16 cellular contexts compared by ENCODE assay signal in the genomic region with DNA sequence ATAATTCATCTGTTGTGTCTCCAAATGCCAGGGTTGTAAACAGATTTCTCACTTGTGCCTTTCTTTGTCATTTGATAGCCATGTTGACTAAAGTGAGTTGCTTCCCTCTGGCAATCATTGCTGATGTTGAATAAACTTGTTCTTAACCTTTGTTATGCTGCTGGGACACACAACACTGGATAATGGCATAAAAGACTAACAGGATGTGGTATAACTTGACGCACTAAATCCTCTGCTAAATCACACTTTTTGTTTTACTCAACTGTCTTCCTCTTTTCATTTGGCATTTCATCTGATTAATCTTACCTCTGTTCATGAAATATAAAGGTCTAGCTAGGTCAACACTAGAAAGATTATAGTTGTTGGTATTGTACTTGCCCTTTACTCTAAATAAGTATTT. TPM values are rescaled to one million over a fixed set of nuclear protein-coding genes. Genes with fewer than 3 reads are reported as not detected.
A peak's percentile ranks its signal among the peaks of the same experiment; 100 is the strongest.
DNase-seq lines count a peak whose midpoint lies in the region; ATAC-seq lines count a peak whose summit lies in the region.
"Had no signal": no experiment of that assay in that cellular context is flagged by ENCODE, and none has a peak within 500 bp of the region (broad histone marks: within the 10 kb centered on the region; RNA-seq: fewer than 3 reads in every experiment).

No MANE protein-coding gene starts in this region.

- no peaks in the 10 kb centered on the region for H3K4me1 ChIP-seq in naive thymus-derived CD4-positive, alpha-beta T cell (ENCODE audit: control insufficient read depth in 2 of 2, insufficient read depth in 2 of 2, low read length in 2 of 2)
- H3K4me1 ChIP-seq: ascending aorta had no signal

- H3K27me3 Mint-ChIP-seq in activated CD4-positive, alpha-beta T cell treated with anti-CD3 and anti-CD28 coated beads for 36 hours = no peaks in the 10 kb centered on the region
- H3K27me3 Mint-ChIP-seq in activated naive CD8-positive, alpha-beta T cell treated with anti-CD3 and anti-CD28 coated beads, Interleukin-2, amount 50 U/mL, for 24 hours = peaks cover 2% of the 10 kb centered on the region
- H3K27me3 Mint-ChIP-seq in naive thymus-derived CD4-positive, alpha-beta T cell = peaks cover 0 to 10% (median 6%) of the 10 kb centered on the region in 5 donors
- H3K27me3 Mint-ChIP-seq in T-helper 17 cell = no peaks in the 10 kb centered on the region
- H3K27me3 Mint-ChIP-seq: activated T-cell treated with anti-CD3 and anti-CD28 coated beads, Interleukin-2, amount 50 U/mL, for 24 hours had no signal

- H3K9me3 ChIP-seq in naive thymus-derived CD4-positive, alpha-beta T cell (ENCODE audit: control insufficient read depth in 2 of 3, low read length in 3 of 3) = no peaks in the 10 kb centered on the region
- no peaks in the 10 kb centered on the region for H3K9me3 ChIP-seq in T-helper 17 cell (ENCODE audit: control insufficient read depth, low read length, poor library complexity, severe bottlenecking)
- H3K9me3 ChIP-seq: ascending aorta had no signal

- H3K36me3 Mint-ChIP-seq in activated CD4-positive, alpha-beta T cell treated with anti-CD3 and anti-CD28 coated beads for 36 hours (ENCODE audit: low read depth) = no peaks in the 10 kb centered on the region
- H3K36me3 Mint-ChIP-seq in activated naive CD8-positive, alpha-beta T cell treated with anti-CD3 and anti-CD28 coated beads, Interleukin-2, amount 50 U/mL, for 24 hours (ENCODE audit: low read depth) = no peaks in the 10 kb centered on the region
- H3K36me3 Mint-ChIP-seq in naive thymus-derived CD4-positive, alpha-beta T cell = no peaks in the 10 kb centered on the region
- no peaks in the 10 kb centered on the region for H3K36me3 Mint-ChIP-seq in T-helper 17 cell (ENCODE audit: low read depth)

- no peak overlapping the region for H3K4me3 Mint-ChIP-seq in activated CD4-positive, alpha-beta T cell treated with anti-CD3 and anti-CD28 coated beads for 36 hours
- H3K4me3 Mint-ChIP-seq in activated naive CD8-positive, alpha-beta T cell treated with anti-CD3 and anti-CD28 coated beads, Interleukin-2, amount 50 U/mL, for 24 hours = no peak overlapping the region
- H3K4me3 Mint-ChIP-seq in naive thymus-derived CD4-positive, alpha-beta T cell = no peak overlapping the region
- no peak overlapping the region for H3K4me3 Mint-ChIP-seq in T-helper 17 cell
- H3K4me3 Mint-ChIP-seq: activated T-cell treated with anti-CD3 and anti-CD28 coated beads, Interleukin-2, amount 50 U/mL, for 24 hours; dendritic cell treated with granulocyte-macrophage colony-stimulating factor and Interleukin-4, amounts not matched to agents 40 ng/mL and 50 ng/mL, for 4 days had no signal

- H3K36me3 ChIP-seq in naive thymus-derived CD4-positive, alpha-beta T cell (ENCODE audit: control insufficient read depth in 2 of 3, insufficient read depth in 3 of 3, low read length in 3 of 3) = no peaks in the 10 kb centered on the region
- H3K36me3 ChIP-seq: ascending aorta had no signal

- ATAC-seq in activated CD4-positive, alpha-beta T cell treated with anti-CD3 and anti-CD28 coated beads for 36 hours = peak; percentile 82
- peak; percentile 69 for ATAC-seq in activated naive CD8-positive, alpha-beta T cell treated with anti-CD3 and anti-CD28 coated beads, Interleukin-2, amount 50 U/mL, for 24 hours
- ATAC-seq in naive thymus-derived CD4-positive, alpha-beta T cell = peak; percentile 72
- ATAC-seq in T-helper 17 cell = no peak
- ATAC-seq in GM19023 (IDR thresholded peaks at IDR 0.05; ENCODE audit: unreplicated experiment) = no peak
- ATAC-seq in GM21576 (IDR thresholded peaks at IDR 0.05; ENCODE audit: unreplicated experiment) = no peak

- intact Hi-C loops in activated CD4-positive, alpha-beta T cell treated with anti-CD3 and anti-CD28 coated beads for 36 hours (cut with DNase I, micrococcal nuclease) = no loop called here
- intact Hi-C loops in naive thymus-derived CD4-positive, alpha-beta T cell (cut with micrococcal nuclease) = no loop called here

- peaks cover 2% of the 10 kb centered on the region for H3K9me3 Mint-ChIP-seq in activated CD4-positive, alpha-beta T cell treated with anti-CD3 and anti-CD28 coated beads for 36 hours (ENCODE audit: low read depth)
- H3K9me3 Mint-ChIP-seq in activated naive CD8-positive, alpha-beta T cell treated with anti-CD3 and anti-CD28 coated beads, Interleukin-2, amount 50 U/mL, for 24 hours = no peaks in the 10 kb centered on the region
- peaks cover 0 to 5% (median 0%) of the 10 kb centered on the region in 11 donors for H3K9me3 Mint-ChIP-seq in naive thymus-derived CD4-positive, alpha-beta T cell
- H3K9me3 Mint-ChIP-seq: activated T-cell treated with anti-CD3 and anti-CD28 coated beads, Interleukin-2, amount 50 U/mL, for 24 hours; dendritic cell treated with granulocyte-macrophage colony-stimulating factor and Interleukin-4, amounts not matched to agents 40 ng/mL and 50 ng/mL, for 4 days had no signal

- no peak overlapping the region for H3K27ac Mint-ChIP-seq in activated CD4-positive, alpha-beta T cell treated with anti-CD3 and anti-CD28 coated beads for 36 hours
- H3K27ac Mint-ChIP-seq in activated naive CD8-positive, alpha-beta T cell treated with anti-CD3 and anti-CD28 coated beads, Interleukin-2, amount 50 U/mL, for 24 hours = peak overlapping the region; percentile 9
- H3K27ac Mint-ChIP-seq in naive thymus-derived CD4-positive, alpha-beta T cell = peak overlapping the region in 3 of 9 donors; percentile 2 to 81 (median 18)
- H3K27ac Mint-ChIP-seq in T-helper 17 cell = no peak overlapping the region
- H3K27ac Mint-ChIP-seq: activated T-cell treated with anti-CD3 and anti-CD28 coated beads, Interleukin-2, amount 50 U/mL, for 24 hours; dendritic cell treated with granulocyte-macrophage colony-stimulating factor and Interleukin-4, amounts not matched to agents 40 ng/mL and 50 ng/mL, for 4 days had no signal

- POLR2A ChIA-PET in activated CD4-positive, alpha-beta T cell treated with anti-CD3 and anti-CD28 coated beads for 36 hours (lab: Charles Lee) = interaction anchor here (0.6 to 0.7 kb wide), 2 partner anchors 20 to 497 kb away, joined by 3 to 5 read pairs; no protein-coding TSS in a partner anchor
- POLR2A ChIA-PET in naive thymus-derived CD4-positive, alpha-beta T cell (lab: Charles Lee) = no interaction called here

- peaks cover 20% of the 10 kb centered on the region for H3K4me1 Mint-ChIP-seq in activated CD4-positive, alpha-beta T cell treated with anti-CD3 and anti-CD28 coated beads for 36 hours
- peaks cover 20% of the 10 kb centered on the region for H3K4me1 Mint-ChIP-seq in activated naive CD8-positive, alpha-beta T cell treated with anti-CD3 and anti-CD28 coated beads, Interleukin-2, amount 50 U/mL, for 24 hours
- peaks cover 0 to 19% (median 0%) of the 10 kb centered on the region in 7 donors for H3K4me1 Mint-ChIP-seq in naive thymus-derived CD4-positive, alpha-beta T cell
- no peaks in the 10 kb centered on the region for H3K4me1 Mint-ChIP-seq in T-helper 17 cell

- CTCF ChIA-PET in activated CD4-positive, alpha-beta T cell treated with anti-CD3 and anti-CD28 coated beads for 36 hours (lab: Charles Lee) = interaction anchor here (0.7 to 1.0 kb wide), 3 partner anchors 23 to 118 kb away, joined by 3 read pairs; partner anchors contain the start of gene CXCL3
- CTCF ChIA-PET in naive thymus-derived CD4-positive, alpha-beta T cell (lab: Charles Lee) = no interaction called here

- H3K4me3 ChIP-seq in naive thymus-derived CD4-positive, alpha-beta T cell (ENCODE audit: low read length) = no peak overlapping the region
- H3K4me3 ChIP-seq: ascending aorta, skin epidermis had no signal

- no peak overlapping the region for H3K27ac ChIP-seq in naive thymus-derived CD4-positive, alpha-beta T cell (ENCODE audit: low read depth, low read length)
- H3K27ac ChIP-seq: ascending aorta, skin epidermis had no signal

- DNase-seq in activated CD4-positive, alpha-beta T cell treated with anti-CD3 and anti-CD28 coated beads for 36 hours = no peak
- DNase-seq in activated CD4-positive, alpha-beta T cell treated with anti-CD3 and anti-CD28 coated beads, Interleukin-2, amount 50 U/mL, for 1 hour = no peak
- DNase-seq in LHCN-M2 (ENCODE audit: low read depth) = peak; percentile 78
- DNase-seq in activated naive CD8-positive, alpha-beta T cell treated with anti-CD3 and anti-CD28 coated beads, Interleukin-2, amount 50 U/mL, for 24 hours = no peak
- DNase-seq in naive thymus-derived CD4-positive, alpha-beta T cell = peak in 3 of 9 donors; percentile 11 to 40 (median 27)
- DNase-seq in T-helper 17 cell = no peak
- DNase-seq: activated T-cell treated with anti-CD3 and anti-CD28 coated beads, Interleukin-2, amount 50 U/mL, for 24 hours; foreskin fibroblast; NCI-H2227 treated with DMSO at 0.1 percent for 48 hours had no signal

- no peaks in the 10 kb centered on the region for H3K27me3 ChIP-seq in naive thymus-derived CD4-positive, alpha-beta T cell (ENCODE audit: control insufficient read depth in 2 of 2, insufficient read depth in 2 of 2, low read length in 2 of 2)
- H3K27me3 ChIP-seq: ascending aorta had no signal

RNA-seq across cellular contexts. Expression of gene CXCL5, which starts 17.6 kb away (rescaled TPM):
- not detected for total RNA-seq in activated CD4-positive, alpha-beta T cell treated with anti-CD3 and anti-CD28 coated beads for 36 hours
- total RNA-seq in LHCN-M2 (2014; rRNA removed) (0.06 TPM in 1 of 2 replicates, not detected in the other), T-helper 17 cell (10 to 100 TPM in 1 of 2 donors, under 1 TPM in 1; 0.25 to 18.5 TPM)
- polyA plus RNA-seq in LHCN-M2 (2012) = 0.05 TPM
- under 1 TPM in 1 of 5 experiments, not detected in 4; 0.29 TPM for total RNA-seq in naive thymus-derived CD4-positive, alpha-beta T cell
- polyA plus RNA-seq in naive thymus-derived CD4-positive, alpha-beta T cell = not detected
- total RNA-seq: ascending aorta, OCI-LY7 had no signal

RNA-seq across cellular contexts. Expression of gene CXCL3, which starts 22.4 kb away (rescaled TPM):
- total RNA-seq in activated CD4-positive, alpha-beta T cell treated with anti-CD3 and anti-CD28 coated beads for 36 hours = not detected
- total RNA-seq in LHCN-M2 (2014; rRNA removed) (8.7 and 16.0 TPM in 2 replicates), T-helper 17 cell (1 to 10 TPM; 1.3 to 1.5 TPM)
- polyA plus RNA-seq in LHCN-M2 (2012) = 4.1 TPM
- 10 to 100 TPM in 1 of 5 experiments, 1 to 10 TPM in 1, under 1 TPM in 1, not detected in 2; 0.92 to 15.3 (median 3.0) TPM for total RNA-seq in naive thymus-derived CD4-positive, alpha-beta T cell
- polyA plus RNA-seq in naive thymus-derived CD4-positive, alpha-beta T cell = not detected
- total RNA-seq: ascending aorta, OCI-LY7 had no signal

RNA-seq across cellular contexts. Expression of gene PPBP, which starts 28.1 kb away (rescaled TPM):
- not detected for total RNA-seq in activated CD4-positive, alpha-beta T cell treated with anti-CD3 and anti-CD28 coated beads for 36 hours
- 0.64 TPM in 1 of 2 replicates, not detected in the other for total RNA-seq in LHCN-M2 (2014; rRNA removed)
- not detected for polyA plus RNA-seq in LHCN-M2 (2012)
- 10 to 100 TPM in 1 of 5 experiments, 1 to 10 TPM in 1, not detected in 3; 3.3 to 34.9 TPM for total RNA-seq in naive thymus-derived CD4-positive, alpha-beta T cell
- polyA plus RNA-seq in naive thymus-derived CD4-positive, alpha-beta T cell = not detected
- 1,000 to 10,000 TPM in 1 of 2 donors, 10 to 100 TPM in 1; 58.0 to 1,001 TPM for total RNA-seq in T-helper 17 cell
- total RNA-seq: ascending aorta, OCI-LY7, osteocyte had no signal

RNA-seq across cellular contexts. Expression of gene PF4, which starts 34.2 kb away (rescaled TPM):
- not detected for total RNA-seq in activated CD4-positive, alpha-beta T cell treated with anti-CD3 and anti-CD28 coated beads for 36 hours
- total RNA-seq in LHCN-M2 (2014; rRNA removed) (not detected in 2 replicates), T-helper 17 cell (100 to 1,000 TPM in 1 of 2 donors, 10 to 100 TPM in 1; 13.2 to 265 TPM)
- polyA plus RNA-seq in LHCN-M2 (2012) = not detected
- 10 to 100 TPM in 1 of 5 experiments, under 1 TPM in 1, not detected in 3; 0.72 to 13.2 TPM for total RNA-seq in naive thymus-derived CD4-positive, alpha-beta T cell
- not detected for polyA plus RNA-seq in naive thymus-derived CD4-positive, alpha-beta T cell
- total RNA-seq: OCI-LY7, osteocyte had no signal

Comparison
In these comparisons a context has a peak if more than half of its experiments do, and no peak if none do; other contexts are left out.
1. ATAC-seq: peak in activated CD4-positive, alpha-beta T cell treated with anti-CD3 and anti-CD28 coated beads for 36 hours (single experiment), activated naive CD8-positive, alpha-beta T cell treated with anti-CD3 and anti-CD28 coated beads, Interleukin-2, amount 50 U/mL, for 24 hours (single experiment) and naive thymus-derived CD4-positive, alpha-beta T cell (single experiment); none in T-helper 17 cell (single experiment), GM19023 (single experiment) and GM21576 (single experiment).